ENCODE assay signal across 1 cellular context in genomic region chr5:10301842-10302610, GRCh38.
TF ChIP-seq lines count a peak whose summit lies in the region.

No MANE protein-coding gene starts in this region.

TF ChIP-seq in SK-N-SH treated with all-trans-retinoic acid at 6 μM for 48 hours, 23 proteins besides CTCF, POLR2A, EP300 and RAD21 (continued from another document):
- TF ChIP-seq CSRNP3 (CRISPR knock-in tag; IDR thresholded peaks at IDR 0.05), result no peak
